Comparison of ENCODE assay signal across 28 cellular contexts in genomic region chr20:22842793-22843192, GRCh38.
"Had no signal": no experiment of that assay in that cellular context is flagged by ENCODE, and none has a peak within 500 bp of the region (broad histone marks: within the 10 kb centered on the region; RNA-seq: fewer than 3 reads in every experiment).

No MANE protein-coding gene starts in this region.

- H3K4me3 ChIP-seq: colonic mucosa, coronary artery, dorsolateral prefrontal cortex, esophagus muscularis mucosa, esophagus squamous epithelium, gastrocnemius medialis, gastroesophageal sphincter, heart left ventricle, heart right ventricle had no signal

- H3K36me3 ChIP-seq: colonic mucosa, esophagus muscularis mucosa, esophagus squamous epithelium, gastrocnemius medialis, gastroesophageal sphincter, heart left ventricle, heart right ventricle had no signal

- H3K27ac Mint-ChIP-seq: dendritic cell treated with granulocyte-macrophage colony-stimulating factor and Interleukin-4, amounts not matched to agents 40 ng/mL and 50 ng/mL, for 4 days; effector memory CD8-positive, alpha-beta T cell had no signal

- H3K4me1 ChIP-seq: colonic mucosa, esophagus muscularis mucosa, esophagus squamous epithelium, gastrocnemius medialis, gastroesophageal sphincter, heart left ventricle, heart right ventricle had no signal

- H3K4me3 Mint-ChIP-seq: dendritic cell treated with granulocyte-macrophage colony-stimulating factor and Interleukin-4, amounts not matched to agents 40 ng/mL and 50 ng/mL, for 4 days; effector memory CD8-positive, alpha-beta T cell had no signal

- DNase-seq: colonic mucosa; cortex of kidney; dermis blood vessel endothelial cell; dorsolateral prefrontal cortex; effector CD4-positive, alpha-beta T cell; effector CD8-positive, alpha-beta T cell; effector memory CD4-positive, alpha-beta T cell; effector memory CD8-positive, alpha-beta T cell; erythroblast; esophagus squamous epithelium; foreskin fibroblast; foreskin keratinocyte; foreskin melanocyte; gastrocnemius medialis; glutamatergic neuron; head of caudate nucleus; heart left ventricle; heart right ventricle had no signal

- ATAC-seq: effector memory CD8-positive, alpha-beta T cell; esophagus mucosa; foreskin keratinocyte; gastrocnemius medialis; gastroesophageal sphincter; heart left ventricle; heart right ventricle had no signal

- H3K27me3 Mint-ChIP-seq: effector memory CD8-positive, alpha-beta T cell had no signal

- H3K9me3 Mint-ChIP-seq: dendritic cell treated with granulocyte-macrophage colony-stimulating factor and Interleukin-4, amounts not matched to agents 40 ng/mL and 50 ng/mL, for 4 days; effector memory CD8-positive, alpha-beta T cell had no signal

- H3K9me3 ChIP-seq: colonic mucosa, esophagus squamous epithelium, gastrocnemius medialis had no signal

- H3K27me3 ChIP-seq: colonic mucosa, esophagus muscularis mucosa, foreskin keratinocyte, gastrocnemius medialis had no signal

- FAIRE-seq: colon, endometrium, endothelial cell of umbilical vein, frontal cortex had no signal

- H3K27ac ChIP-seq: colonic mucosa, coronary artery, dorsolateral prefrontal cortex, epithelial cell of prostate, esophagus muscularis mucosa, esophagus squamous epithelium, foreskin keratinocyte, gastrocnemius medialis, gastroesophageal sphincter, heart left ventricle, heart right ventricle had no signal
